ENCODE assay signal across 23 cellular contexts in genomic region chr5:15774632-15775031, GRCh38.
"Had no signal": no experiment of that assay in that cellular context is flagged by ENCODE, and none has a peak within 500 bp of the region (broad histone marks: within the 10 kb centered on the region; RNA-seq: fewer than 3 reads in every experiment).

No MANE protein-coding gene starts in this region.

- DNase-seq: activated B cell treated with CpG ODN at 0.5 μM for 24 hours; activated CD4-positive, alpha-beta T cell treated with anti-CD3 and anti-CD28 coated beads for 48 hours; activated CD8-positive, alpha-beta memory T cell treated with anti-CD3 and anti-CD28 coated beads, Interleukin-2, amount 50 U/mL, for 4 hours; activated CD8-positive, alpha-beta T cell treated with anti-CD3 and anti-CD28 coated beads for 36 hours; activated gamma-delta T cell treated with Interleukin-2 at 50 U/mL for 16 hours; activated T-cell treated with anti-CD3 and anti-CD28 coated beads, Interleukin-2, amount 50 U/mL, for 48 hours; central memory CD4-positive, alpha-beta T cell; colonic mucosa; foreskin keratinocyte; glutamatergic neuron; left colon; mucosa of descending colon; natural killer cell; occipital lobe; small intestine; stimulated activated CD4-positive, alpha-beta T cell treated with anti-CD3 and anti-CD28 coated beads, Interleukin-4, amount 100 ng/mL, for 4 hours; stimulated activated CD8-positive, alpha-beta memory T cell treated with anti-CD3 and anti-CD28 coated beads, Interleukin-4, amount 100 ng/mL, for 48 hours; stimulated activated naive CD4-positive, alpha-beta T cell treated with Interleukin-2 at 50 U/mL for 16 hours; substantia nigra; uterus had no signal

- ATAC-seq: activated CD8-positive, alpha-beta T cell treated with anti-CD3 and anti-CD28 coated beads for 36 hours; foreskin keratinocyte; left colon; mucosa of descending colon; natural killer cell had no signal

- H3K36me3 ChIP-seq: colonic mucosa, tibial nerve, uterus had no signal

- H3K9me3 Mint-ChIP-seq: activated B cell treated with CpG ODN at 0.5 μM for 24 hours; activated CD8-positive, alpha-beta T cell treated with anti-CD3 and anti-CD28 coated beads for 36 hours had no signal

- H3K27ac Mint-ChIP-seq: activated B cell treated with CpG ODN at 0.5 μM for 24 hours; activated CD8-positive, alpha-beta T cell treated with anti-CD3 and anti-CD28 coated beads for 36 hours; activated naive CD8-positive, alpha-beta T cell; natural killer cell had no signal

- H3K27me3 ChIP-seq: colonic mucosa, foreskin keratinocyte, tibial nerve, uterus had no signal

- H3K9me3 ChIP-seq: colonic mucosa, mucosa of descending colon, tibial nerve, uterus had no signal

- H3K4me3 ChIP-seq: colonic mucosa, mucosa of descending colon, tibial nerve, uterus had no signal

- H3K36me3 Mint-ChIP-seq: activated naive CD8-positive, alpha-beta T cell; natural killer cell had no signal

- H3K4me3 Mint-ChIP-seq: activated B cell treated with CpG ODN at 0.5 μM for 24 hours; activated CD8-positive, alpha-beta T cell treated with anti-CD3 and anti-CD28 coated beads for 36 hours; activated naive CD8-positive, alpha-beta T cell; brain; natural killer cell had no signal

- H3K27ac ChIP-seq: colonic mucosa, foreskin keratinocyte, tibial nerve, uterus had no signal

- H3K4me1 ChIP-seq: colonic mucosa, foreskin keratinocyte, tibial nerve, uterus had no signal

- H3K27me3 Mint-ChIP-seq: activated B cell treated with CpG ODN at 0.5 μM for 24 hours; activated CD8-positive, alpha-beta T cell treated with anti-CD3 and anti-CD28 coated beads for 36 hours; activated naive CD8-positive, alpha-beta T cell; brain had no signal

- H3K4me1 Mint-ChIP-seq: activated B cell treated with CpG ODN at 0.5 μM for 24 hours, natural killer cell had no signal
